In the genomic region with DNA sequence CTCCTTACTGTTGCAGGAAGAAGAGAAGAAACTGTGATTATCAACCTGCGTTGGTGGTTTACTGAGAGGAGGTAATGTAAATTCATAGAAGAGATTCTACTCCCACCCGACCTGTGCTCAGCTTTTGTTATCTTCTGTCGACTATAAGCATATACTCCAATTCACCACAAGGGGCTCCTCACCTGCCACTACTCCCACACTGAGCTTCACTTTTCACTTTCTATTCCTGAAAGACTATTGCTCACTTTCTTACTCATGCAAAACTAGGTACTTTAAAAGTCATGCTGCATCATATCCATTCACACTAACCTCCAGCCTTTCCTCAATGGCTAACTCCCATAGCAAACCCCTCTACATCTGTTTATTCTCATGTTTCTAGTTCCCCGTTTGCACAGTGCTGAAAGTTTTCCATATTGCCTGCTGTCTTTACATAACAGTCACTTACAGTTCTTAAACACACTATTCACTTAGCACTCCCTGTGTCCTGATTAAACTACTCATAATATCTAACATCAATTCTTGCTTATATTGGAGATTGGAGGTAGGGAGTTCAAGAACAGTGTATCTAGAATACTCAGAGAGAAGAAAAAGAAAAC, we compare ENCODE assay signal across 8 cellular contexts.
DNase-seq lines count a peak whose midpoint lies in the region; ATAC-seq, FAIRE-seq and TF ChIP-seq lines count a peak whose summit lies in the region.

No MANE protein-coding gene starts in this region.

- no peaks in the 10 kb centered on the region for H3K4me1 Mint-ChIP-seq in stimulated activated memory B cell treated with anti-CD40 and anti-IgM and Interleukin-4, amounts not matched to agents 10 μg/mL and 1 μg/mL and 100 μg/mL, for 72 hours
- H3K4me1 Mint-ChIP-seq in T-helper 17 cell = no peaks in the 10 kb centered on the region

- no peak overlapping the region for H3K4me3 Mint-ChIP-seq in stimulated activated memory B cell treated with anti-CD40 and anti-IgM and Interleukin-4, amounts not matched to agents 10 μg/mL and 1 μg/mL and 100 μg/mL, for 72 hours
- no peak overlapping the region for H3K4me3 Mint-ChIP-seq in T-helper 17 cell

- no peak overlapping the region for H3K27ac Mint-ChIP-seq in stimulated activated memory B cell treated with anti-CD40 and anti-IgM and Interleukin-4, amounts not matched to agents 10 μg/mL and 1 μg/mL and 100 μg/mL, for 72 hours
- no peak overlapping the region for H3K27ac Mint-ChIP-seq in T-helper 17 cell

- POLR2A ChIA-PET in GM10248 (lab: Yijun Ruan, JAX) = no interaction called here

- no peaks in the 10 kb centered on the region for H3K27me3 Mint-ChIP-seq in stimulated activated memory B cell treated with anti-CD40 and anti-IgM and Interleukin-4, amounts not matched to agents 10 μg/mL and 1 μg/mL and 100 μg/mL, for 72 hours
- H3K27me3 Mint-ChIP-seq in T-helper 17 cell = no peaks in the 10 kb centered on the region

- CTCF ChIA-PET in GM10248 (lab: Yijun Ruan, JAX) = interaction anchor here (0.6 to 1.6 kb wide), 8 partner anchors 9 to 372 kb away, joined by 3 to 5 read pairs (median 4); no protein-coding TSS in a partner anchor

- TF ChIP-seq CTCF in GM10248 (IDR thresholded peaks at IDR 0.05; ENCODE audit: control extremely low read depth, extremely low read depth, low read depth, missing control alignments) (peak; percentile 44), foreskin fibroblast (IDR thresholded peaks at IDR 0.05; ENCODE audit: low read depth, low read length) (peak; percentile 67)

- ATAC-seq in GM19463 (IDR thresholded peaks at IDR 0.05; ENCODE audit: unreplicated experiment) (peak; percentile 98), HG03354 (IDR thresholded peaks at IDR 0.05; ENCODE audit: poor library complexity, severe bottlenecking, unreplicated experiment) (peak; percentile 99), T-helper 17 cell (no peak)
- peak; percentile 47 for ATAC-seq in stimulated activated memory B cell treated with anti-CD40 and anti-IgM and Interleukin-4, amounts not matched to agents 10 μg/mL and 1 μg/mL and 100 μg/mL, for 72 hours

- DNase-seq in GM10248 (ENCODE audit: extremely low spot score) = peak; percentile 44
- peak; percentile 19 for DNase-seq in RCC 7860 (ENCODE audit: low spot score)
- DNase-seq in foreskin fibroblast = peak; percentile 54 to 75
- no peak for DNase-seq in T-helper 17 cell
- no peak for DNase-seq in putamen (ENCODE audit: low spot score)

- FAIRE-seq in RCC 7860 (lab: Jason Lieb, UNC) = no peak

- no peaks in the 10 kb centered on the region for H3K36me3 Mint-ChIP-seq in stimulated activated memory B cell treated with anti-CD40 and anti-IgM and Interleukin-4, amounts not matched to agents 10 μg/mL and 1 μg/mL and 100 μg/mL, for 72 hours
- H3K36me3 Mint-ChIP-seq in T-helper 17 cell (ENCODE audit: low read depth) = no peaks in the 10 kb centered on the region

- H3K4me3 ChIP-seq in foreskin fibroblast (ENCODE audit: low read depth in 1 of 2, low read length in 2 of 2) = no peak overlapping the region

- peaks cover 5% of the 10 kb centered on the region for H3K9me3 Mint-ChIP-seq in stimulated activated memory B cell treated with anti-CD40 and anti-IgM and Interleukin-4, amounts not matched to agents 10 μg/mL and 1 μg/mL and 100 μg/mL, for 72 hours

- H3K9me3 ChIP-seq in T-helper 17 cell (ENCODE audit: control insufficient read depth, low read length, poor library complexity, severe bottlenecking) = no peaks in the 10 kb centered on the region

Comparison
In these comparisons a context has a peak if more than half of its experiments do, and no peak if none do; other contexts are left out.
1. DNase-seq: peak in GM10248 (single experiment), RCC 7860 (single experiment) and foreskin fibroblast (2 of 2); none in T-helper 17 cell (0 of 3) and putamen (single experiment).